8 cellular contexts compared by ENCODE assay signal in the genomic region with DNA sequence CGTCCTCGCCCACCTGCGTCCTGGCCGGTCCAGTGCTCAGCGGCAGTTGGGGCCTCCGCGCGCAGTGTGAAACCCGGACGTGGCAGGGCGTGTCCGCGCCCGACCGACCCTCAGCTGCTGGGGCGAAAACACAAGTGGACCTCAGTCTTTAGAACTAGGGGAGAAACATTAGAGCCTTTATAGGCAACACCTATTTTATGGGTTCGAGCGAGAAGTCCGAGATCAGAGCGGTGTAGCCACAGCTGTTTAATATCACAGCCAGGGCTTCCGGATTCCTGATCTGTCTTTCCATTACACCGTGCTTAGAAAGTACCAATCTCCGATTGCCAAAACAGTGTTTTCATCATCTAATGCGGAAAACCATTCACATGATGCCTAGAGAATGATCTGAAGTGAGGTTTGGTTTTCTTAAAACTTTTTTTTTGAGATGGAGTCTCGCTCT. TPM values are rescaled to one million over a fixed set of nuclear protein-coding genes. Genes with fewer than 3 reads are reported as not detected.
DNase-seq lines count a peak whose midpoint lies in the region; ATAC-seq lines count a peak whose summit lies in the region.

No MANE protein-coding gene starts in this region.

- intact Hi-C loops in right cardiac atrium (cut with DNase I): loop anchor here in 1 of 4 donors (10.0 kb wide), 1 partner anchor 199 kb away; a partner anchor contains a TSS

- H3K4me1 ChIP-seq in right cardiac atrium (ENCODE audit: control insufficient read depth, insufficient read depth, low read length) (peaks cover 7% of the 10 kb centered on the region), skeletal muscle tissue (ENCODE audit: control insufficient read depth in 3 of 3, insufficient read depth in 3 of 3, low read length in 3 of 3) (peaks cover 14 to 21% (median 17%) of the 10 kb centered on the region in 3 donors)

- H3K9ac ChIP-seq in skeletal muscle tissue (ENCODE audit: low read depth in 1 of 3, low read length in 3 of 3): peak overlapping the region in 2 of 3 donors; percentile 99 to 100

- peaks cover 15% of the 10 kb centered on the region for H3K4me1 Mint-ChIP-seq in activated T-helper 17 cell treated with anti-CD3 and anti-CD28 coated beads, Interleukin-2, amount 50 U/mL, for 72 hours

- peak; percentile 25 for ATAC-seq in GM18907 (IDR thresholded peaks at IDR 0.05; ENCODE audit: unreplicated experiment)
- ATAC-seq in HG03159 (IDR thresholded peaks at IDR 0.05; ENCODE audit: unreplicated experiment): peak; percentile 23
- ATAC-seq in activated T-helper 17 cell treated with anti-CD3 and anti-CD28 coated beads, Interleukin-2, amount 50 U/mL, for 72 hours (replicated peaks): peak; percentile 32
- ATAC-seq in right cardiac atrium: peak; percentile 6 to 38
- no peak for ATAC-seq in GM18519 (IDR thresholded peaks at IDR 0.05; ENCODE audit: low FRiP score, unreplicated experiment)

- peak overlapping the region; percentile 98 for H3K27ac Mint-ChIP-seq in activated T-helper 17 cell treated with anti-CD3 and anti-CD28 coated beads, Interleukin-2, amount 50 U/mL, for 72 hours

- H3K36me3 Mint-ChIP-seq in activated T-helper 17 cell treated with anti-CD3 and anti-CD28 coated beads, Interleukin-2, amount 50 U/mL, for 72 hours (ENCODE audit: low read depth): peaks cover 75% of the 10 kb centered on the region

- no peaks in the 10 kb centered on the region for H3K27me3 Mint-ChIP-seq in activated T-helper 17 cell treated with anti-CD3 and anti-CD28 coated beads, Interleukin-2, amount 50 U/mL, for 72 hours

- DNase-seq in A172 (ENCODE audit: low spot score): peak; percentile 13
- DNase-seq in right cardiac atrium: no peak
- DNase-seq in C1 segment of cervical spinal cord (lab: John Stamatoyannopoulos, UW): no peak

- no peak overlapping the region for H3K27ac ChIP-seq in right cardiac atrium (ENCODE audit: low read length)
- H3K27ac ChIP-seq in skeletal muscle tissue (ENCODE audit: low read depth, low read length): peak overlapping the region; percentile 98

- H3K27me3 ChIP-seq in right cardiac atrium (ENCODE audit: control insufficient read depth, insufficient read depth) (no peaks in the 10 kb centered on the region), skeletal muscle tissue (ENCODE audit: control insufficient read depth in 3 of 3, insufficient read depth in 3 of 3, low read length in 3 of 3) (no peaks in the 10 kb centered on the region)

- WGBS in right cardiac atrium: under 1% methylated on average over 25 of the region's 25 CpGs

- H3K36me3 ChIP-seq in skeletal muscle tissue (ENCODE audit: control insufficient read depth in 3 of 3, insufficient read depth in 3 of 3, low read length in 3 of 3): peaks cover 3 to 7% (median 5%) of the 10 kb centered on the region in 3 donors

- no peaks in the 10 kb centered on the region for H3K9me3 Mint-ChIP-seq in activated T-helper 17 cell treated with anti-CD3 and anti-CD28 coated beads, Interleukin-2, amount 50 U/mL, for 72 hours

- H3K9me3 ChIP-seq in right cardiac atrium (ENCODE audit: control insufficient read depth, low read length) (no peaks in the 10 kb centered on the region), skeletal muscle tissue (ENCODE audit: control insufficient read depth in 3 of 3, low read length in 3 of 3) (no peaks in the 10 kb centered on the region)

- H3K4me3 Mint-ChIP-seq in activated T-helper 17 cell treated with anti-CD3 and anti-CD28 coated beads, Interleukin-2, amount 50 U/mL, for 72 hours: peak overlapping the region; percentile 93

- H3K4me3 ChIP-seq in right cardiac atrium (ENCODE audit: low read length) (peak overlapping the region; percentile 72), skeletal muscle tissue (ENCODE audit: low read length in 3 of 3) (peak overlapping the region; percentile 94 to 99 (median 98))

RNA-seq across cellular contexts. Expression of a gene that starts 0.5 kb away (rescaled TPM):
- 13.6 and 15.7 TPM in 2 replicates for total RNA-seq in A172 (2014; rRNA removed; shearing (Covaris generic))
- 10 to 100 TPM; 40.1 to 61.4 TPM for total RNA-seq in activated T-helper 17 cell treated with anti-CD3 and anti-CD28 coated beads, Interleukin-2, amount 50 U/mL, for 72 hours
- total RNA-seq in right cardiac atrium (1 to 10 TPM in 2 of 4 donors, under 1 TPM in 2; 0.20 to 1.4 (median 0.81) TPM), skeletal muscle tissue (1.6 TPM)
- 0.25 TPM for polyA plus RNA-seq in right cardiac atrium

RNA-seq across cellular contexts. Expression of a gene that starts 59.6 kb away (rescaled TPM):
- 19.3 and 20.2 TPM in 2 replicates for total RNA-seq in A172 (2014; rRNA removed; shearing (Covaris generic))
- total RNA-seq in activated T-helper 17 cell treated with anti-CD3 and anti-CD28 coated beads, Interleukin-2, amount 50 U/mL, for 72 hours: 10 to 100 TPM; 18.4 to 30.9 TPM
- total RNA-seq in right cardiac atrium (10 to 100 TPM; 15.4 to 21.0 (median 18.0) TPM), skeletal muscle tissue (14.6 TPM)
- 17.6 TPM for polyA plus RNA-seq in right cardiac atrium
